Comparison of ENCODE assay signal across 1 cellular context in genomic region chr1:178093150-178093957, GRCh38.
TF ChIP-seq lines count a peak whose summit lies in the region.

No MANE protein-coding gene starts in this region.

TF ChIP-seq in HepG2, 621 proteins besides CTCF, POLR2A, EP300 and RAD21 (continued from another document and continues in another):
- TF ChIP-seq CEBPZ (IDR thresholded peaks at IDR 0.05; ENCODE audit: low read length), result no peak
- no peak for TF ChIP-seq JDP2 (CRISPR knock-in tag; IDR thresholded peaks at IDR 0.05; ENCODE audit: borderline replicate concordance)
- TF ChIP-seq ATF7-NPFF (CRISPR knock-in tag; IDR thresholded peaks at IDR 0.05; ENCODE audit: low read depth), result no peak
- no peak for TF ChIP-seq SCMH1 (CRISPR knock-in tag; IDR thresholded peaks at IDR 0.05; ENCODE audit: borderline replicate concordance)
- TF ChIP-seq ZNF652 (CRISPR knock-in tag; IDR thresholded peaks at IDR 0.05; ENCODE audit: borderline replicate concordance, low read depth), result no peak
- TF ChIP-seq MXI1 (IDR thresholded peaks at IDR 0.05; ENCODE audit: borderline replicate concordance, low read depth, low read length), result peak; percentile 86; the same call in 2 of the 3 replicates
- TF ChIP-seq NFE2L1 (CRISPR knock-in tag; IDR thresholded peaks at IDR 0.05; ENCODE audit: borderline replicate concordance), result no peak
- TF ChIP-seq ETV6 (CRISPR knock-in tag; conservative IDR thresholded peaks at IDR 0.05), result no peak
- TF ChIP-seq ZNF737 (CRISPR knock-in tag; IDR thresholded peaks at IDR 0.05; ENCODE audit: borderline replicate concordance), result no peak
- no peak for TF ChIP-seq BORCS8-MEF2B (CRISPR knock-in tag; IDR thresholded peaks at IDR 0.05)
- 0 out of 2 replicates have a peak, but pooled peaks have one; percentile 78 for TF ChIP-seq POLR2AphosphoS2 (IDR thresholded peaks at IDR 0.05; ENCODE audit: low read depth, low read length)
- TF ChIP-seq KDM3A (CRISPR knock-in tag; IDR thresholded peaks at IDR 0.05; ENCODE audit: low read depth), result no peak
- peak; percentile 69 for TF ChIP-seq KAT8 (CRISPR knock-in tag; IDR thresholded peaks at IDR 0.05)
- no peak for TF ChIP-seq ZNF781 (CRISPR knock-in tag; IDR thresholded peaks at IDR 0.05; ENCODE audit: borderline replicate concordance, not compliant biosample characterization)
- TF ChIP-seq ZNF432 (CRISPR knock-in tag; IDR thresholded peaks at IDR 0.05; ENCODE audit: borderline replicate concordance), result no peak
- no peak for TF ChIP-seq RELA (CRISPR knock-in tag; IDR thresholded peaks at IDR 0.05)
- TF ChIP-seq ZBTB40 (IDR thresholded peaks at IDR 0.05), result no peak
- no peak; the same call in 1 of the 2 replicates for TF ChIP-seq ZBTB40 (CRISPR knock-in tag; IDR thresholded peaks at IDR 0.05)
- TF ChIP-seq ZNF777 (CRISPR knock-in tag; IDR thresholded peaks at IDR 0.05), result no peak
- TF ChIP-seq MIER3 (CRISPR knock-in tag; IDR thresholded peaks at IDR 0.05; ENCODE audit: borderline replicate concordance), result peak; percentile 12; the same call in 1 of the 2 replicates
- TF ChIP-seq ZEB1 (IDR thresholded peaks at IDR 0.05; ENCODE audit: insufficient replicate concordance, low read depth), result no peak
- no peak for TF ChIP-seq ZKSCAN5 (CRISPR knock-in tag; IDR thresholded peaks at IDR 0.05)
- no peak for TF ChIP-seq NFKBIZ (CRISPR knock-in tag; IDR thresholded peaks at IDR 0.05)
- no peak for TF ChIP-seq ZBTB38 (CRISPR knock-in tag; IDR thresholded peaks at IDR 0.05)
- TF ChIP-seq BRD4 (CRISPR knock-in tag; IDR thresholded peaks at IDR 0.05), result no peak
- no peak for TF ChIP-seq SMARCC2 (IDR thresholded peaks at IDR 0.05)
- no peak for TF ChIP-seq HES4 (CRISPR knock-in tag; IDR thresholded peaks at IDR 0.05; ENCODE audit: borderline replicate concordance)
- TF ChIP-seq ARNT (IDR thresholded peaks at IDR 0.05), result no peak
- no peak for TF ChIP-seq ZNF703 (CRISPR knock-in tag; IDR thresholded peaks at IDR 0.05; ENCODE audit: borderline replicate concordance)
- TF ChIP-seq TAF15 (IDR thresholded peaks at IDR 0.05; ENCODE audit: low read depth, low read length, poor library complexity, severe bottlenecking), result no peak
- no peak for TF ChIP-seq ZC3H4 (CRISPR knock-in tag; IDR thresholded peaks at IDR 0.05; ENCODE audit: borderline replicate concordance)
- peak; percentile 17; the same call in 1 of the 2 replicates for TF ChIP-seq RFX3 (CRISPR knock-in tag; IDR thresholded peaks at IDR 0.05)
- TF ChIP-seq ZNF605 (CRISPR knock-in tag; IDR thresholded peaks at IDR 0.05), result 0 out of 2 replicates have a peak, but pooled peaks have one; percentile 39
- peak; percentile 80 for TF ChIP-seq PHF21A (CRISPR knock-in tag; IDR thresholded peaks at IDR 0.05)
- TF ChIP-seq ZNF431 (CRISPR knock-in tag; IDR thresholded peaks at IDR 0.05; ENCODE audit: borderline replicate concordance, low read depth), result no peak; the same call in 1 of the 2 replicates
- no peak for TF ChIP-seq ZNF577 (CRISPR knock-in tag; IDR thresholded peaks at IDR 0.05; ENCODE audit: borderline replicate concordance, low read depth)
- TF ChIP-seq MYC (CRISPR knock-in tag; IDR thresholded peaks at IDR 0.05; ENCODE audit: borderline replicate concordance), result peak; percentile 85; the same call in 1 of the 2 replicates
- TF ChIP-seq MBD4 (IDR thresholded peaks at IDR 0.05; ENCODE audit: borderline replicate concordance, low read length), result no peak
- TF ChIP-seq PTBP1 (IDR thresholded peaks at IDR 0.05; ENCODE audit: low read depth, low read length, poor library complexity, severe bottlenecking), result no peak
- TF ChIP-seq CENPX (CRISPR knock-in tag; IDR thresholded peaks at IDR 0.05), result no peak
- TF ChIP-seq ZNF124 (CRISPR knock-in tag; IDR thresholded peaks at IDR 0.05), result no peak
- TF ChIP-seq HMGXB4 (CRISPR knock-in tag; IDR thresholded peaks at IDR 0.05; ENCODE audit: borderline replicate concordance in 1 of 2, low read depth in 1 of 2), result no peak
- TF ChIP-seq GFI1 (CRISPR knock-in tag; IDR thresholded peaks at IDR 0.05; ENCODE audit: borderline replicate concordance), result no peak
- TF ChIP-seq KDM5B (CRISPR knock-in tag; IDR thresholded peaks at IDR 0.05; ENCODE audit: borderline replicate concordance), result no peak
- no peak for TF ChIP-seq ZFP41 (CRISPR knock-in tag; IDR thresholded peaks at IDR 0.05; ENCODE audit: borderline replicate concordance)
- no peak; the same call in 1 of the 2 replicates for TF ChIP-seq ZBTB7B (CRISPR knock-in tag; IDR thresholded peaks at IDR 0.05)
- no peak for TF ChIP-seq ZNF230 (CRISPR knock-in tag; IDR thresholded peaks at IDR 0.05)
- TF ChIP-seq DPF2 (CRISPR knock-in tag; IDR thresholded peaks at IDR 0.05; ENCODE audit: borderline replicate concordance, low read depth), result no peak
- no peak for TF ChIP-seq ZFYVE20 (CRISPR knock-in tag; IDR thresholded peaks at IDR 0.05; ENCODE audit: borderline replicate concordance, low read depth)
- TF ChIP-seq ZNF724P (CRISPR knock-in tag; IDR thresholded peaks at IDR 0.05; ENCODE audit: borderline replicate concordance), result no peak
- TF ChIP-seq ZNF17 (CRISPR knock-in tag; IDR thresholded peaks at IDR 0.05), result no peak
- peak; percentile 15; the same call in 1 of the 2 replicates for TF ChIP-seq ZNF331 (CRISPR knock-in tag; IDR thresholded peaks at IDR 0.05)
- no peak for TF ChIP-seq ELF1 (CRISPR knock-in tag; IDR thresholded peaks at IDR 0.05)
- TF ChIP-seq NFYB (CRISPR knock-in tag; IDR thresholded peaks at IDR 0.05), result peak; percentile 17; the same call in 1 of the 2 replicates
- TF ChIP-seq ZFP36L1 (CRISPR knock-in tag; IDR thresholded peaks at IDR 0.05), result no peak
- TF ChIP-seq TCF7 (IDR thresholded peaks at IDR 0.05; ENCODE audit: low read depth), result no peak
- no peak for TF ChIP-seq NFIB (CRISPR knock-in tag; IDR thresholded peaks at IDR 0.05; ENCODE audit: borderline replicate concordance)
- TF ChIP-seq YY1 (IDR thresholded peaks at IDR 0.05; ENCODE audit: insufficient read depth, insufficient replicate concordance, low read depth, low read length), result peak; percentile 69
- no peak for TF ChIP-seq ZBED4 (CRISPR knock-in tag; IDR thresholded peaks at IDR 0.05; ENCODE audit: borderline replicate concordance)
